21 cellular contexts compared by ENCODE assay signal in the genomic region with DNA sequence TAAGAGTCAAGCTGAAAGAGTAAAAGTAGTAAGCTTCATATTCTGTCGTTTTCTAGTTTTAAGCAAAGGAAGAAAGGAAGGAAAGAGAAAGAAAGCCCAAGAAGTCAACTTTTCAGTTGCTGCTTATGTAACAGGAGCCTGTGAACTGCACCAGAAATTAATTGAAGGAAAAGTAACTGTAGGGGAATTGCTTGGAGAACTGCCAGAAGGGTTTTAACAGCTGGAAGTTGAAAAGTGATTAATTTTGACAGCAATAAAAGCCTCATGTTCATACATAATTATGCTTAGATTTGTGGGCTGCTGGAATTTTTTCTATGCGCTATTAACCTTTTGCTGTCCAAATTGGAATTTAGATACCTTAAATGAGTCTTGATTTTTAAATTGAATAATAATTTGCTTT.
A peak's percentile ranks its signal among the peaks of the same experiment; 100 is the strongest.
DNase-seq lines count a peak whose midpoint lies in the region; TF ChIP-seq lines count a peak whose summit lies in the region.
"Had no signal": no experiment of that assay in that cellular context is flagged by ENCODE, and none has a peak within 500 bp of the region (broad histone marks: within the 10 kb centered on the region; RNA-seq: fewer than 3 reads in every experiment).

No MANE protein-coding gene starts in this region.

- H3K27ac Mint-ChIP-seq in MCF 10A (ENCODE audit: low read depth, unreplicated experiment) (no peak overlapping the region), type B pancreatic cell (no peak overlapping the region)
- H3K27ac Mint-ChIP-seq: activated CD4-positive, alpha-beta memory T cell treated with anti-CD3 and anti-CD28 coated beads for 36 hours; activated naive CD8-positive, alpha-beta T cell; CD8-positive, alpha-beta memory T cell; effector memory CD8-positive, alpha-beta T cell; IgD-negative memory B cell; natural killer cell had no signal

- intact Hi-C loops in mammary epithelial cell (cut with micrococcal nuclease): no loop called here
- intact Hi-C loops in MCF 10A (cut with micrococcal nuclease): no loop called here

- H3K79me2 ChIP-seq in mammary epithelial cell (ENCODE audit: insufficient read depth, low read length): no peaks in the 10 kb centered on the region

- no peaks in the 10 kb centered on the region for H3K9me3 ChIP-seq in mammary epithelial cell (replicated peaks; ENCODE audit: insufficient read depth, low read length)

- H3K36me3 ChIP-seq in mammary epithelial cell (ENCODE audit: insufficient read depth, low read length): no peaks in the 10 kb centered on the region
- H3K36me3 ChIP-seq: cardiac muscle cell, stomach had no signal

- dilution Hi-C loops in mammary epithelial cell (cut with HindIII; ENCODE audit: low sequenced_read_pairs): no loop called here

- in situ Hi-C loops in mammary epithelial cell (cut with MboI; ENCODE audit: low sequenced_read_pairs in 2 of 2): no loop called here

- H3K4me3 ChIP-seq in mammary epithelial cell (replicated peaks in 1 of 3; ENCODE audit: insufficient read depth in 1 of 3, low read depth in 2 of 3, low read length in 3 of 3): no peak overlapping the region
- no peak overlapping the region for H3K4me3 ChIP-seq in coronary artery
- H3K4me3 ChIP-seq: cardiac muscle cell, lung, stomach had no signal

- H3K36me3 Mint-ChIP-seq in MCF 10A (ENCODE audit: insufficient read depth, unreplicated experiment) (no peaks in the 10 kb centered on the region), type B pancreatic cell (no peaks in the 10 kb centered on the region)
- H3K36me3 Mint-ChIP-seq: activated CD4-positive, alpha-beta memory T cell treated with anti-CD3 and anti-CD28 coated beads for 36 hours; activated naive CD8-positive, alpha-beta T cell; CD8-positive, alpha-beta memory T cell; IgD-negative memory B cell; natural killer cell had no signal

- H3K9me3 Mint-ChIP-seq in MCF 10A (ENCODE audit: unreplicated experiment) (no peaks in the 10 kb centered on the region), type B pancreatic cell (no peaks in the 10 kb centered on the region)
- H3K9me3 Mint-ChIP-seq: activated CD4-positive, alpha-beta memory T cell treated with anti-CD3 and anti-CD28 coated beads for 36 hours; CD8-positive, alpha-beta memory T cell; effector memory CD8-positive, alpha-beta T cell; natural killer cell had no signal

- H3K9ac ChIP-seq in mammary epithelial cell (ENCODE audit: insufficient read depth, low read length): no peak overlapping the region

- CTCF ChIA-PET in mammary epithelial cell (lab: Charles Lee; ENCODE audit: low non-redundant PET) (no interaction called here), MCF 10A (lab: Yijun Ruan, JAX) (interaction anchor here (0.7 kb wide), 1 partner anchor 186 kb away, joined by 3 read pairs; no protein-coding TSS in a partner anchor)

- peaks cover 24% of the 10 kb centered on the region for H3K4me1 Mint-ChIP-seq in MCF 10A (ENCODE audit: insufficient read depth, unreplicated experiment)
- peaks cover 32% of the 10 kb centered on the region for H3K4me1 Mint-ChIP-seq in type B pancreatic cell (ENCODE audit: unreplicated experiment)
- H3K4me1 Mint-ChIP-seq: CD8-positive, alpha-beta memory T cell; IgD-negative memory B cell; natural killer cell had no signal

- BruUV-seq in mammary epithelial cell (replicated peaks; lab: Mats Ljungman, UMichigan) (no TSS peak), MCF 10A (replicated peaks; lab: Mats Ljungman, UMichigan) (no TSS peak)

- H3K4me3 Mint-ChIP-seq in MCF 10A (ENCODE audit: unreplicated experiment): no peak overlapping the region
- H3K4me3 Mint-ChIP-seq in type B pancreatic cell: peak overlapping the region; percentile 5
- H3K4me3 Mint-ChIP-seq: activated CD4-positive, alpha-beta memory T cell treated with anti-CD3 and anti-CD28 coated beads for 36 hours; activated naive CD8-positive, alpha-beta T cell; CD8-positive, alpha-beta memory T cell; effector memory CD8-positive, alpha-beta T cell; IgD-negative memory B cell; natural killer cell had no signal

- H3K27ac ChIP-seq in mammary epithelial cell (ENCODE audit: insufficient read depth, low read depth, low read length) (no peak overlapping the region), coronary artery (no peak overlapping the region)
- H3K27ac ChIP-seq: cardiac muscle cell, stomach had no signal

- no peak overlapping the region for H2AFZ ChIP-seq in mammary epithelial cell (ENCODE audit: low read depth, low read length)

- POLR2A ChIA-PET in MCF 10A (lab: Yijun Ruan, JAX): no interaction called here

- H3K27me3 ChIP-seq in mammary epithelial cell (ENCODE audit: insufficient read depth, low read length): no peaks in the 10 kb centered on the region
- H3K27me3 ChIP-seq: cardiac muscle cell, stomach had no signal

- TF ChIP-seq CTCF in mammary epithelial cell (conservative IDR thresholded peaks at IDR 0.05 in 1 of 2, IDR thresholded peaks at IDR 0.05 in 1 of 2; ENCODE audit: extremely low read depth in 1 of 2, insufficient read depth in 1 of 2, low read depth in 1 of 2, low read length in 2 of 2) (no peak), MCF 10A (IDR thresholded peaks at IDR 0.05; ENCODE audit: unreplicated experiment) (no peak), type B pancreatic cell (conservative IDR thresholded peaks at IDR 0.05) (no peak), coronary artery (IDR thresholded peaks at IDR 0.05) (no peak)

- 24% methylated on average over 2 of the region's 2 CpGs for WGBS in mammary epithelial cell (ENCODE audit: low coverage, missing lambda C conversion rate)

- DNase-seq in mammary epithelial cell: peak; percentile 26
- DNase-seq in MCF 10A (ENCODE audit: unreplicated experiment): no peak
- DNase-seq in NCI-H82 treated with DMSO at 0.1 percent for 48 hours (lab: John Stamatoyannopoulos, UW; ENCODE audit: unreplicated experiment): peak; percentile 30
- DNase-seq in fibroblast of peridontal ligament (ENCODE audit: extremely low read depth): peak; percentile 30
- no peak for DNase-seq in type B pancreatic cell (ENCODE audit: extremely low spot score, unreplicated experiment)
- no peak for DNase-seq in coronary artery (ENCODE audit: low spot score)
- no peak for DNase-seq in islet precursor cell
- DNase-seq in EL: no peak
- DNase-seq: ACHN; activated CD4-positive, alpha-beta memory T cell treated with anti-CD3 and anti-CD28 coated beads for 36 hours; activated T-cell treated with anti-CD3 and anti-CD28 coated beads, Interleukin-2, amount 50 U/mL, for 48 hours; CD8-positive, alpha-beta memory T cell; effector memory CD8-positive, alpha-beta T cell; natural killer cell; NCI-H1092 treated with DMSO at 0.1 percent for 48 hours; NCI-H226; stomach had no signal

- H3K4me1 ChIP-seq in mammary epithelial cell (ENCODE audit: insufficient read depth, low read length): peaks cover 57% of the 10 kb centered on the region

- H3K27me3 Mint-ChIP-seq in MCF 10A (ENCODE audit: insufficient read depth, unreplicated experiment) (no peaks in the 10 kb centered on the region), type B pancreatic cell (no peaks in the 10 kb centered on the region)

- H3K4me2 ChIP-seq in mammary epithelial cell (ENCODE audit: insufficient read depth, low read depth, low read length): no peak overlapping the region

- no peaks in the 10 kb centered on the region for H4K20me1 ChIP-seq in mammary epithelial cell (ENCODE audit: insufficient read depth, low read length)

Comparison
In these comparisons a context has a peak if more than half of its experiments do, and no peak if none do; other contexts are left out.
1. DNase-seq: peak in mammary epithelial cell (single experiment), NCI-H82 treated with DMSO at 0.1 percent for 48 hours (single experiment) and fibroblast of peridontal ligament (single experiment); none in MCF 10A (single experiment), type B pancreatic cell (single experiment), coronary artery (single experiment), islet precursor cell (single experiment) and EL (single experiment).